Comparison of ENCODE assay signal across 9 cellular contexts in the genomic region with DNA sequence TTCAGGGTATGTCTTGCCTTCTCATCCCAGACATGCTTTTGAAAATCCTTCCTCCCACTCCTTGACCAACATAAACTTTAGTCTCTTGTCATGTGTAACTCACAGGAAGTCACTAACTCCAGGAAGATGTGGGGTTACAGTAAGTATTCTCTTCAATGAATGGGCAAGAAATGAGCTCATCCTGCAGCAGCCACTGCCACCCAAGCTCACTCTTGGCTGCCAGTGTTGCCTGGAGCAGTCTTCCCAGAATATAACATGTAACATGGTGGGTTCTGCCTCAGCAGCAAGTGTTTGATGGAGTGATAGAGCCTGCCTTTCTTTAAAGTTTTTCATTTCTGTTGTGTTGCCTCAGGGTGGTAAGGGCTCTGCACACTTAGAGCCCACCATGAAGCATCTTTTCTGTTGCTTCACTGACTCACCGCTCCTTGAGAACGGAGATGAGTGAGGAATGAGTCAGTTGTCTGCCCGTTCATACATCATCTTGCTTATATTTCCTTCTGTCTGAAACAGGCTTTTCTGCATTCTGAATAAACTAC.
DNase-seq lines count a peak whose midpoint lies in the region; ATAC-seq, FAIRE-seq and TF ChIP-seq lines count a peak whose summit lies in the region.
"Had no signal": no experiment of that assay in that cellular context is flagged by ENCODE, and none has a peak within 500 bp of the region (broad histone marks: within the 10 kb centered on the region; RNA-seq: fewer than 3 reads in every experiment).

No MANE protein-coding gene starts in this region.

- H3F3A ChIP-seq in smooth muscle cell (ENCODE audit: low read depth) = peaks cover 24% of the 10 kb centered on the region

- ATAC-seq in HG03378 (IDR thresholded peaks at IDR 0.05; ENCODE audit: unreplicated experiment) = peak; percentile 17

- DNase-seq in activated CD4-positive, alpha-beta T cell treated with anti-CD3 and anti-CD28 coated beads for 48 hours = peak; percentile 19
- DNase-seq in activated CD4-positive, alpha-beta T cell treated with anti-CD3 and anti-CD28 coated beads, Interleukin-2, amount 50 U/mL, for 1 hour = no peak
- DNase-seq in brain microvascular endothelial cell = peak; percentile 94
- no peak for DNase-seq in smooth muscle cell (lab: John Stamatoyannopoulos, UW; ENCODE audit: unreplicated experiment)
- DNase-seq in activated gamma-delta T cell treated with Interleukin-2 at 50 U/mL for 16 hours = no peak
- no peak for DNase-seq in kidney
- DNase-seq in SHP77 treated with DMSO at 0.1 percent for 48 hours (lab: John Stamatoyannopoulos, UW) = no peak

- in situ Hi-C loops in brain microvascular endothelial cell (cut with HindIII; ENCODE audit: low pct_ligation_motif_present, low sequenced_read_pairs) = no loop called here

- H3K9ac ChIP-seq in smooth muscle cell (ENCODE audit: low read depth) (peak overlapping the region; percentile 89), kidney (ENCODE audit: low read length in 2 of 2) (no peak overlapping the region)

- FAIRE-seq in kidney (lab: Jason Lieb, UNC) = no peak

- intact Hi-C loops in kidney (cut with DNase I) = no loop called here

- H3K27me3 ChIP-seq in brain microvascular endothelial cell (replicated peaks) = no peaks in the 10 kb centered on the region
- H3K27me3 ChIP-seq in smooth muscle cell (ENCODE audit: low read depth) = no peaks in the 10 kb centered on the region

- no peak overlapping the region for H2AFZ ChIP-seq in smooth muscle cell (ENCODE audit: low read depth)

- peak overlapping the region; percentile 77 for H3K4me2 ChIP-seq in smooth muscle cell

- H3K9me3 ChIP-seq in smooth muscle cell (replicated peaks; ENCODE audit: low read depth) (no peaks in the 10 kb centered on the region), kidney (ENCODE audit: control insufficient read depth in 1 of 2, low read length in 2 of 2) (no peaks in the 10 kb centered on the region)

- H3K36me3 ChIP-seq in brain microvascular endothelial cell (replicated peaks) (no peaks in the 10 kb centered on the region), smooth muscle cell (ENCODE audit: low read depth) (no peaks in the 10 kb centered on the region), kidney (ENCODE audit: control insufficient read depth in 1 of 2, insufficient read depth in 2 of 2, low read length in 2 of 2) (no peaks in the 10 kb centered on the region)

- H3K4me1 ChIP-seq in smooth muscle cell (ENCODE audit: low read depth) (peaks cover 21% of the 10 kb centered on the region), kidney (ENCODE audit: control insufficient read depth in 1 of 2, insufficient read depth in 1 of 2, low read depth in 1 of 2, low read length in 2 of 2) (no peaks in the 10 kb centered on the region)

- H3K4me3 ChIP-seq in brain microvascular endothelial cell (ENCODE audit: low read depth, low read length) (no peak overlapping the region), smooth muscle cell (no peak overlapping the region), kidney (ENCODE audit: low read length in 2 of 2) (no peak overlapping the region)
- H3K4me3 ChIP-seq: skin epidermis had no signal

- TF ChIP-seq CTCF in brain microvascular endothelial cell (IDR thresholded peaks at IDR 0.05; ENCODE audit: low read depth, low read length, missing control alignments) (no peak), smooth muscle cell (IDR thresholded peaks at IDR 0.05; ENCODE audit: borderline replicate concordance, insufficient read depth, poor library complexity, severe bottlenecking) (no peak), kidney (IDR thresholded peaks at IDR 0.05; ENCODE audit: borderline replicate concordance, extremely low read depth, insufficient read depth) (no peak)

- H3K27ac ChIP-seq in brain microvascular endothelial cell (peak overlapping the region; percentile 95), smooth muscle cell (ENCODE audit: low read depth) (peak overlapping the region; percentile 99), kidney (ENCODE audit: low read depth in 2 of 2, low read length in 2 of 2) (no peak overlapping the region)

- H3K79me2 ChIP-seq in smooth muscle cell (ENCODE audit: low read depth) = no peaks in the 10 kb centered on the region

- 1% methylated on average over 3 of the region's 3 CpGs for WGBS in smooth muscle cell (ENCODE audit: low lambda C conversion rate)

- H4K20me1 ChIP-seq in smooth muscle cell (ENCODE audit: low read depth) = no peaks in the 10 kb centered on the region

Comparison
In these comparisons a context has a peak if more than half of its experiments do, and no peak if none do; other contexts are left out.
1. DNase-seq: peak in activated CD4-positive, alpha-beta T cell treated with anti-CD3 and anti-CD28 coated beads for 48 hours (single experiment) and brain microvascular endothelial cell (single experiment); none in activated CD4-positive, alpha-beta T cell treated with anti-CD3 and anti-CD28 coated beads, Interleukin-2, amount 50 U/mL, for 1 hour (single experiment), smooth muscle cell (single experiment), activated gamma-delta T cell treated with Interleukin-2 at 50 U/mL for 16 hours (single experiment), kidney (single experiment) and SHP77 treated with DMSO at 0.1 percent for 48 hours (single experiment).
2. H3K27ac ChIP-seq: peak in brain microvascular endothelial cell (single experiment) and smooth muscle cell (single experiment); none in kidney (0 of 2).